8 cellular contexts compared by ENCODE assay signal in genomic region chr22:31212783-31213626, GRCh38. TPM values are rescaled to one million over a fixed set of nuclear protein-coding genes. Genes with fewer than 3 reads are reported as not detected.
DNase-seq lines count a peak whose midpoint lies in the region; FAIRE-seq and TF ChIP-seq lines count a peak whose summit lies in the region.

No MANE protein-coding gene starts in this region.

- peaks cover 37% of the 10 kb centered on the region for H3K4me1 Mint-ChIP-seq in progenitor cell of endocrine pancreas (ENCODE audit: low read depth)

- H3K9me1 ChIP-seq in endothelial cell of umbilical vein (replicated peaks; ENCODE audit: control insufficient read depth, extremely low read depth, insufficient read depth, low read length): no peaks in the 10 kb centered on the region

- peaks cover 4% of the 10 kb centered on the region for H3K36me3 Mint-ChIP-seq in progenitor cell of endocrine pancreas (ENCODE audit: insufficient read depth)

- BruUV-seq in endothelial cell of umbilical vein (replicated peaks; lab: Mats Ljungman, UMichigan): TSS peak; percentile 71

- H3K4me1 ChIP-seq in ES-I3 (ENCODE audit: insufficient read depth, low read length) (peaks cover 7% of the 10 kb centered on the region), Peyer's patch (peaks cover 6 to 59% (median 15%) of the 10 kb centered on the region in 4 donors), endothelial cell of umbilical vein (ENCODE audit: control insufficient read depth, extremely low read depth, insufficient read depth, low read length) (peaks cover 69% of the 10 kb centered on the region)

- H3K27me3 Mint-ChIP-seq in progenitor cell of endocrine pancreas: no peaks in the 10 kb centered on the region

- peak overlapping the region; percentile 73 for H3K27ac Mint-ChIP-seq in progenitor cell of endocrine pancreas

- peak; percentile 81 for FAIRE-seq in endothelial cell of umbilical vein (lab: Jason Lieb, UNC)

- TF ChIP-seq POLR2A in Peyer's patch (IDR thresholded peaks at IDR 0.05) (peak in 1 of 2 donors; percentile 11), endothelial cell of umbilical vein (IDR thresholded peaks at IDR 0.05; ENCODE audit: low read depth, low read length) (peak; percentile 63)

- H3K79me2 ChIP-seq in endothelial cell of umbilical vein (ENCODE audit: control insufficient read depth, insufficient read depth, low read length): peaks cover 53% of the 10 kb centered on the region

- peak overlapping the region; percentile 88 for H3K4me3 Mint-ChIP-seq in progenitor cell of endocrine pancreas (ENCODE audit: low read depth)

- H3K27me3 ChIP-seq in Peyer's patch (no peaks in the 10 kb centered on the region), endothelial cell of umbilical vein (ENCODE audit: control insufficient read depth in 2 of 2, insufficient read depth in 2 of 2, low read length in 2 of 2) (no peaks in the 10 kb centered on the region)

- H3K4me2 ChIP-seq in endothelial cell of umbilical vein (ENCODE audit: insufficient read depth, low read length): peak overlapping the region; percentile 97

- peak overlapping the region; percentile 90 for H3K9ac ChIP-seq in ES-I3 (ENCODE audit: low read depth, low read length)
- peak overlapping the region; percentile 97 for H3K9ac ChIP-seq in endothelial cell of umbilical vein (replicated peaks; ENCODE audit: extremely low read depth, insufficient read depth, low read length)

- CTCF ChIA-PET in endothelial cell of umbilical vein (lab: Charles Lee): interaction anchor here (1.0 to 6.8 kb wide), 16 partner anchors 11 to 132 kb away, joined by 3 to 181 read pairs (median 8); partner anchors contain the start of genes PIK3IP1, RNF185 and SELENOM

- H3K9me3 ChIP-seq in ES-I3 (ENCODE audit: control insufficient read depth, insufficient read depth, low read length): no peaks in the 10 kb centered on the region
- no peaks in the 10 kb centered on the region for H3K9me3 ChIP-seq in Peyer's patch
- H3K9me3 ChIP-seq in endothelial cell of umbilical vein (replicated peaks; ENCODE audit: control insufficient read depth, insufficient read depth, low read length): no peaks in the 10 kb centered on the region

- dilution Hi-C loops in endothelial cell of umbilical vein (cut with MboI; ENCODE audit: extremely low pct_ligation_motif_present, low sequenced_read_pairs): no loop called here

- in situ Hi-C loops in KBM-7 (cut with MboI; ENCODE audit: low pct_unique_long_range_greater_than_20kb, low sequenced_read_pairs): no loop called here

- POLR2A ChIA-PET in endothelial cell of umbilical vein (lab: Charles Lee): interaction anchor here (0.9 to 1.0 kb wide), 2 partner anchors 17 to 59 kb away, joined by 4 to 5 read pairs; no protein-coding TSS in a partner anchor

- intact Hi-C loops in endothelial cell of umbilical vein (cut with micrococcal nuclease): loop anchor here (1.0 to 5.0 kb wide), 4 partner anchors 18 to 79 kb away; partner anchors contain the start of gene PIK3IP1

- H3K27ac ChIP-seq in Peyer's patch (peak overlapping the region; percentile 83 to 86 (median 84)), endothelial cell of umbilical vein (ENCODE audit: insufficient read depth, low read depth, low read length) (peak overlapping the region; percentile 93)

- TF ChIP-seq CTCF in Peyer's patch (IDR thresholded peaks at IDR 0.05) (no peak), endothelial cell of umbilical vein (IDR thresholded peaks at IDR 0.05; ENCODE audit: extremely low read depth in 1 of 2, insufficient read depth in 1 of 2, low read depth in 1 of 2, low read length in 2 of 2) (no peak), progenitor cell of endocrine pancreas (IDR thresholded peaks at IDR 0.05; ENCODE audit: unreplicated experiment) (no peak)

- H4K20me1 ChIP-seq in endothelial cell of umbilical vein (replicated peaks; ENCODE audit: control insufficient read depth, extremely low read depth, insufficient read depth, low read length): no peaks in the 10 kb centered on the region

- no peaks in the 10 kb centered on the region for H3K9me3 Mint-ChIP-seq in progenitor cell of endocrine pancreas (ENCODE audit: low read depth)

- H3K36me3 ChIP-seq in ES-I3 (ENCODE audit: insufficient read depth, low read length) (no peaks in the 10 kb centered on the region; the same call in 1 of the 2 replicates), Peyer's patch (no peaks in the 10 kb centered on the region), endothelial cell of umbilical vein (ENCODE audit: control insufficient read depth in 2 of 2, extremely low read depth in 1 of 2, insufficient read depth in 2 of 2, low read length in 2 of 2) (peaks cover 0 to 3% of the 10 kb centered on the region in 2 experiments)

- H2AFZ ChIP-seq in endothelial cell of umbilical vein (ENCODE audit: low read depth, low read length): peak overlapping the region; percentile 73

- H3K4me3 ChIP-seq in Peyer's patch (peak overlapping the region; percentile 84 to 93 (median 89)), endothelial cell of umbilical vein (replicated peaks in 1 of 3; ENCODE audit: insufficient read depth in 1 of 3, low read depth in 1 of 3, low read length in 3 of 3) (peak overlapping the region; percentile 86 to 97 (median 92))

- DNase-seq in Peyer's patch (peak in 1 of 3 donors; percentile 53), endothelial cell of umbilical vein (ENCODE audit: low read depth, low spot score) (peak; percentile 43), progenitor cell of endocrine pancreas (ENCODE audit: low spot score, unreplicated experiment) (no peak), KBM-7 (no peak), HT-29 (ENCODE audit: low spot score) (no peak), DMS 273 treated with DMSO at 0.1 percent for 48 hours (lab: John Stamatoyannopoulos, UW) (no peak), NCI-H2029 treated with DMSO at 0.1 percent for 48 hours (lab: John Stamatoyannopoulos, UW) (no peak)

TF ChIP-seq in endothelial cell of umbilical vein, 7 proteins besides CTCF, POLR2A, EP300 and RAD21:
- no peak for TF ChIP-seq JUN (IDR thresholded peaks at IDR 0.05; ENCODE audit: borderline replicate concordance, insufficient read depth, insufficient read length, low read depth)
- TF ChIP-seq EZH2 (IDR thresholded peaks at IDR 0.05; ENCODE audit: borderline replicate concordance, low read depth, low read length, severe bottlenecking): no peak
- peak; percentile 24 for TF ChIP-seq FOS (IDR thresholded peaks at IDR 0.05; ENCODE audit: borderline replicate concordance, insufficient read depth, low read length)
- TF ChIP-seq MYC (IDR thresholded peaks at IDR 0.05; ENCODE audit: low read depth, low read length): no peak
- peak; percentile 42 for TF ChIP-seq GATA2 (IDR thresholded peaks at IDR 0.05; ENCODE audit: insufficient read depth, insufficient read length, low read depth, low read length)
- TF ChIP-seq POLR2AphosphoS5 (IDR thresholded peaks at IDR 0.05; ENCODE audit: insufficient read depth, low read depth, low read length): no peak
- TF ChIP-seq MAX (IDR thresholded peaks at IDR 0.05; ENCODE audit: insufficient read depth, insufficient read length): no peak

RNA-seq across cellular contexts. Expression of gene LIMK2, which starts 0.9 kb away (rescaled TPM):
- 100 to 1,000 TPM; 106 to 256 (median 139) TPM for total RNA-seq in Peyer's patch
- 71.7 and 76.7 TPM in 2 replicates for total RNA-seq in endothelial cell of umbilical vein
- polyA plus RNA-seq in endothelial cell of umbilical vein: 19.4 and 23.2 TPM in 2 replicates
- 18.1 and 19.6 TPM in 2 replicates for polyA plus RNA-seq in endothelial cell of umbilical vein (2011; cell fraction: cytosol; rRNA removed)
- polyA plus RNA-seq in endothelial cell of umbilical vein (2011; cell fraction: nucleus; rRNA removed): 86.3 and 93.0 TPM in 2 replicates
- polyA plus RNA-seq in endothelial cell of umbilical vein (2012): 29.6 and 37.8 TPM in 2 replicates
- polyA minus RNA-seq in endothelial cell of umbilical vein: 46.1 and 47.6 TPM in 2 replicates
- polyA minus RNA-seq in endothelial cell of umbilical vein (2011; cell fraction: cytosol; rRNA and poly(A)+ RNA removed): 1.6 TPM
- 47.3 and 65.9 TPM in 2 replicates for polyA minus RNA-seq in endothelial cell of umbilical vein (2011; cell fraction: nucleus; rRNA and poly(A)+ RNA removed)
- total RNA-seq in progenitor cell of endocrine pancreas: 41.9 and 44.7 TPM in 2 replicates
- 24.4 and 28.4 TPM in 2 replicates for total RNA-seq in HT-29 (2014; rRNA removed; shearing (Covaris generic))

RNA-seq across cellular contexts. Expression of gene RNF185, which starts 53.0 kb away (rescaled TPM):
- total RNA-seq in Peyer's patch (10 to 100 TPM; 34.7 to 45.9 (median 41.7) TPM), endothelial cell of umbilical vein (28.5 and 29.7 TPM in 2 replicates), progenitor cell of endocrine pancreas (27.3 and 27.4 TPM in 2 replicates)
- 30.5 and 35.4 TPM in 2 replicates for polyA plus RNA-seq in endothelial cell of umbilical vein
- 25.3 and 30.1 TPM in 2 replicates for polyA plus RNA-seq in endothelial cell of umbilical vein (2011; cell fraction: cytosol; rRNA removed)
- 33.8 and 35.9 TPM in 2 replicates for polyA plus RNA-seq in endothelial cell of umbilical vein (2011; cell fraction: nucleus; rRNA removed)
- polyA plus RNA-seq in endothelial cell of umbilical vein (2012): 20.5 and 24.0 TPM in 2 replicates
- polyA minus RNA-seq in endothelial cell of umbilical vein: 47.5 and 49.4 TPM in 2 replicates
- polyA minus RNA-seq in endothelial cell of umbilical vein (2011; cell fraction: cytosol; rRNA and poly(A)+ RNA removed): 5.9 TPM
- polyA minus RNA-seq in endothelial cell of umbilical vein (2011; cell fraction: nucleus; rRNA and poly(A)+ RNA removed): 13.4 and 16.1 TPM in 2 replicates
- total RNA-seq in HT-29 (2014; rRNA removed; shearing (Covaris generic)): 10.7 and 13.4 TPM in 2 replicates
